In genomic region chr17:17708816-17709215, GRCh38 we compare ENCODE assay signal across 18 cellular contexts.
"Had no signal": no experiment of that assay in that cellular context is flagged by ENCODE, and none has a peak within 500 bp of the region (broad histone marks: within the 10 kb centered on the region; RNA-seq: fewer than 3 reads in every experiment).

No MANE protein-coding gene starts in this region.

- H3K4me3 ChIP-seq: thyroid gland, uterus had no signal

- H3K36me3 Mint-ChIP-seq: memory B cell had no signal

- H3K27me3 ChIP-seq: thyroid gland, uterus had no signal

- H3K4me3 Mint-ChIP-seq: activated B cell treated with CpG ODN at 0.5 μM for 24 hours; activated CD8-positive, alpha-beta T cell treated with anti-CD3 and anti-CD28 coated beads for 36 hours; memory B cell; naive thymus-derived CD4-positive, alpha-beta T cell; T-helper 2 cell treated with Interferon-gamma antibody and Interleukin-4, amounts not matched to agents 5 μg/mL and 100 μg/mL, for 36 hours had no signal

- H3K27me3 Mint-ChIP-seq: activated B cell treated with CpG ODN at 0.5 μM for 24 hours; activated CD8-positive, alpha-beta T cell treated with anti-CD3 and anti-CD28 coated beads for 36 hours; memory B cell; naive thymus-derived CD4-positive, alpha-beta T cell had no signal

- ATAC-seq: activated CD8-positive, alpha-beta T cell treated with anti-CD3 and anti-CD28 coated beads for 36 hours; esophagus mucosa; naive thymus-derived CD4-positive, alpha-beta T cell had no signal

- DNase-seq: activated B cell treated with CpG ODN at 0.5 μM for 24 hours; activated CD4-positive, alpha-beta T cell treated with anti-CD3 and anti-CD28 coated beads for 48 hours; activated CD8-positive, alpha-beta T cell treated with anti-CD3 and anti-CD28 coated beads for 36 hours; activated naive CD4-positive, alpha-beta T cell treated with Interleukin-2 at 50 U/mL for 16 hours; activated T-cell treated with anti-CD3 and anti-CD28 coated beads, Interleukin-2, amount 50 U/mL, for 1 hour; aorta; cerebellar nuclear complex; effector CD4-positive, alpha-beta T cell; naive thymus-derived CD4-positive, alpha-beta T cell; stimulated activated CD8-positive, alpha-beta memory T cell treated with anti-CD3 and anti-CD28 coated beads, Interleukin-4, amount 100 ng/mL, for 48 hours; stimulated activated naive CD4-positive, alpha-beta T cell; thyroid gland; uterus had no signal

- H2AFZ ChIP-seq: parathyroid adenoma had no signal

- H3K9me3 ChIP-seq: thyroid gland, uterus had no signal

- H3K36me3 ChIP-seq: thyroid gland, uterus had no signal

- H3K27ac ChIP-seq: parathyroid adenoma, uterus had no signal

- H3K9me3 Mint-ChIP-seq: activated B cell treated with CpG ODN at 0.5 μM for 24 hours; activated CD8-positive, alpha-beta T cell treated with anti-CD3 and anti-CD28 coated beads for 36 hours; activated T-helper 2 cell treated with anti-CD3 and anti-CD28 coated beads, Interferon-gamma antibody, Interleukin-2, Interleukin-4, amounts not matched to agents 10 μg/mL and 5 μg/mL and 100 μg/mL, durations not matched to agents 14 hours and 24 hours and 36 hours; memory B cell; naive thymus-derived CD4-positive, alpha-beta T cell; T-helper 2 cell treated with Interferon-gamma antibody and Interleukin-4, amounts not matched to agents 5 μg/mL and 100 μg/mL, for 36 hours had no signal

- H3K27ac Mint-ChIP-seq: activated B cell treated with CpG ODN at 0.5 μM for 24 hours; activated CD8-positive, alpha-beta T cell treated with anti-CD3 and anti-CD28 coated beads for 36 hours; activated T-helper 2 cell treated with anti-CD3 and anti-CD28 coated beads, Interferon-gamma antibody, Interleukin-2, Interleukin-4, amounts not matched to agents 10 μg/mL and 5 μg/mL and 100 μg/mL, durations not matched to agents 14 hours and 24 hours and 36 hours; memory B cell; naive thymus-derived CD4-positive, alpha-beta T cell; T-helper 2 cell treated with Interferon-gamma antibody and Interleukin-4, amounts not matched to agents 5 μg/mL and 100 μg/mL, for 36 hours had no signal
